Comparison of ENCODE assay signal across 8 cellular contexts in genomic region chr2:74391209-74391579, GRCh38. TPM values are rescaled to one million over a fixed set of nuclear protein-coding genes. Genes with fewer than 3 reads are reported as not detected.
DNase-seq lines count a peak whose midpoint lies in the region; ATAC-seq and TF ChIP-seq lines count a peak whose summit lies in the region.

No MANE protein-coding gene starts in this region.

- no peak for TF ChIP-seq CTCF in fibroblast of the aortic adventitia (IDR thresholded peaks at IDR 0.05; ENCODE audit: insufficient read depth, low read length)

- H2BK120ac ChIP-seq in trophoblast cell (ENCODE audit: insufficient read depth, low read length, poor library complexity), result peak overlapping the region; percentile 92

- H4K8ac ChIP-seq in trophoblast cell (ENCODE audit: low read depth, low read length), result peak overlapping the region; percentile 89

- peak overlapping the region; percentile 55 for H3K18ac ChIP-seq in trophoblast cell (ENCODE audit: low read length)

- H2BK12ac ChIP-seq in trophoblast cell (ENCODE audit: low read length), result peak overlapping the region; percentile 36

- peak overlapping the region; percentile 95 for H3K14ac ChIP-seq in trophoblast cell (ENCODE audit: low read length)

- H3K27me3 ChIP-seq in trophoblast cell (ENCODE audit: insufficient read depth, low read length), result no peaks in the 10 kb centered on the region

- H3K4me1 Mint-ChIP-seq in T-helper 2 cell treated with Interferon-gamma antibody and Interleukin-4, amounts not matched to agents 5 μg/mL and 100 μg/mL, for 36 hours (ENCODE audit: low read depth), result peaks cover 11% of the 10 kb centered on the region

- H3K4me3 Mint-ChIP-seq in T-helper 2 cell treated with Interferon-gamma antibody and Interleukin-4, amounts not matched to agents 5 μg/mL and 100 μg/mL, for 36 hours, result peak overlapping the region; percentile 94

- H3K4me3 ChIP-seq in fibroblast of the aortic adventitia (ENCODE audit: low read depth, low read length), result peak overlapping the region; percentile 95
- peak overlapping the region; percentile 89 for H3K4me3 ChIP-seq in trophoblast cell (ENCODE audit: low read depth, low read length)

- peak overlapping the region; percentile 73 for H2AK5ac ChIP-seq in trophoblast cell (ENCODE audit: low read length)

- H3K27me3 Mint-ChIP-seq in T-helper 2 cell treated with Interferon-gamma antibody and Interleukin-4, amounts not matched to agents 5 μg/mL and 100 μg/mL, for 36 hours (ENCODE audit: low read depth), result peaks cover 5% of the 10 kb centered on the region

- DNase-seq in NCI-H82 (lab: John Stamatoyannopoulos, UW) (peak; percentile 66), NCI-H82 treated with DMSO at 0.1 percent for 48 hours (lab: John Stamatoyannopoulos, UW; ENCODE audit: unreplicated experiment) (no peak), fibroblast of the aortic adventitia (ENCODE audit: low read depth) (peak; percentile 28), trophoblast cell (peak in 1 of 2 donors; percentile 17)
- DNase-seq in T-helper 2 cell treated with Interferon-gamma antibody and Interleukin-4, amounts not matched to agents 5 μg/mL and 100 μg/mL, for 36 hours (ENCODE audit: low spot score), result no peak

- H3K9me3 Mint-ChIP-seq in T-helper 2 cell treated with Interferon-gamma antibody and Interleukin-4, amounts not matched to agents 5 μg/mL and 100 μg/mL, for 36 hours, result no peaks in the 10 kb centered on the region

- H3K36me3 ChIP-seq in trophoblast cell (ENCODE audit: control insufficient read depth in 1 of 2, insufficient read depth in 2 of 2, low read length in 2 of 2), result no peaks in the 10 kb centered on the region

- H2AFZ ChIP-seq in trophoblast cell (ENCODE audit: insufficient read depth, low read length, poor library complexity), result peak overlapping the region; percentile 79

- H4K91ac ChIP-seq in trophoblast cell (ENCODE audit: low read depth, low read length), result peak overlapping the region; percentile 86

- H3K79me2 ChIP-seq in trophoblast cell (ENCODE audit: control insufficient read depth, insufficient read depth, low read length, poor library complexity), result peaks cover 8% of the 10 kb centered on the region

- no peaks in the 10 kb centered on the region for H3K9me3 ChIP-seq in trophoblast cell (ENCODE audit: insufficient read depth, low read depth, low read length)

- no peak overlapping the region for H2BK5ac ChIP-seq in trophoblast cell (ENCODE audit: low read depth, low read length, poor library complexity)

- peaks cover 8% of the 10 kb centered on the region for H3K79me1 ChIP-seq in trophoblast cell (ENCODE audit: low read length)

- peak overlapping the region; percentile 57 for H4K12ac ChIP-seq in trophoblast cell (ENCODE audit: low read depth, low read length)

- H3K23ac ChIP-seq in trophoblast cell (ENCODE audit: low read length), result no peak overlapping the region

- WGBS in trophoblast cell (ENCODE audit: extremely low coverage, insufficient coverage, insufficient read length), result no CpG with 5 or more reads among the region's 11 CpGs

- H3K9ac ChIP-seq in trophoblast cell (ENCODE audit: low read length), result peak overlapping the region; percentile 81

- ATAC-seq in HG03095 (IDR thresholded peaks at IDR 0.05; ENCODE audit: unreplicated experiment), result peak; percentile 25
- ATAC-seq in GM21723 (IDR thresholded peaks at IDR 0.05; ENCODE audit: unreplicated experiment), result no peak
- no peak for ATAC-seq in HG02759 (IDR thresholded peaks at IDR 0.05; ENCODE audit: unreplicated experiment)

- peak overlapping the region; percentile 80 for H3K4me2 ChIP-seq in trophoblast cell (ENCODE audit: low read length)

- peak overlapping the region; percentile 93 for H3K4ac ChIP-seq in trophoblast cell (ENCODE audit: low read depth, low read length)

- no peaks in the 10 kb centered on the region for H3K36me3 Mint-ChIP-seq in T-helper 2 cell treated with Interferon-gamma antibody and Interleukin-4, amounts not matched to agents 5 μg/mL and 100 μg/mL, for 36 hours (ENCODE audit: low read depth)

- H3K27ac ChIP-seq in trophoblast cell (ENCODE audit: low read depth, low read length), result no peak overlapping the region

- peak overlapping the region; percentile 83 for H3K27ac Mint-ChIP-seq in T-helper 2 cell treated with Interferon-gamma antibody and Interleukin-4, amounts not matched to agents 5 μg/mL and 100 μg/mL, for 36 hours

- peaks cover 2 to 3% of the 10 kb centered on the region in 2 experiments for H3K4me1 ChIP-seq in trophoblast cell (ENCODE audit: control insufficient read depth in 1 of 2, insufficient read depth in 2 of 2, low read length in 2 of 2)

RNA-seq across cellular contexts. Expression of gene DCTN1, which starts 11.1 kb away (rescaled TPM):
- 147 and 293 TPM in 2 replicates for total RNA-seq in fibroblast of the aortic adventitia (ENCODE audit: low replicate concordance)
- 155 and 165 TPM in 2 replicates for polyA plus RNA-seq in trophoblast cell (2013)

RNA-seq across cellular contexts. Expression of gene C2orf81, which starts 30.2 kb away (rescaled TPM):
- total RNA-seq in fibroblast of the aortic adventitia (ENCODE audit: low replicate concordance), result 1.9 and 2.8 TPM in 2 replicates
- polyA plus RNA-seq in trophoblast cell (2013), result 0.29 and 0.31 TPM in 2 replicates

RNA-seq across cellular contexts. Expression of gene WDR54, which starts 30.3 kb away (rescaled TPM):
- total RNA-seq in fibroblast of the aortic adventitia (ENCODE audit: low replicate concordance), result 16.9 and 34.3 TPM in 2 replicates
- polyA plus RNA-seq in trophoblast cell (2013), result 4.7 TPM in 2 replicates

RNA-seq across cellular contexts. Expression of gene SLC4A5, which starts 48.0 kb away (rescaled TPM):
- 0.25 and 0.45 TPM in 2 replicates for total RNA-seq in fibroblast of the aortic adventitia (ENCODE audit: low replicate concordance)
- polyA plus RNA-seq in trophoblast cell (2013), result 0.48 and 0.65 TPM in 2 replicates

RNA-seq across cellular contexts. Expression of gene RTKN, which starts 50.5 kb away (rescaled TPM):
- total RNA-seq in fibroblast of the aortic adventitia (ENCODE audit: low replicate concordance), result 12.0 and 15.7 TPM in 2 replicates
- polyA plus RNA-seq in trophoblast cell (2013), result 44.2 and 46.2 TPM in 2 replicates

Comparison
In these comparisons a context has a peak if more than half of its experiments do, and no peak if none do; other contexts are left out.
1. DNase-seq: peak in NCI-H82 (single experiment) and fibroblast of the aortic adventitia (single experiment); none in NCI-H82 treated with DMSO at 0.1 percent for 48 hours (single experiment) and T-helper 2 cell treated with Interferon-gamma antibody and Interleukin-4, amounts not matched to agents 5 μg/mL and 100 μg/mL, for 36 hours (single experiment).